Comparison of ENCODE assay signal across 8 cellular contexts in the genomic region with DNA sequence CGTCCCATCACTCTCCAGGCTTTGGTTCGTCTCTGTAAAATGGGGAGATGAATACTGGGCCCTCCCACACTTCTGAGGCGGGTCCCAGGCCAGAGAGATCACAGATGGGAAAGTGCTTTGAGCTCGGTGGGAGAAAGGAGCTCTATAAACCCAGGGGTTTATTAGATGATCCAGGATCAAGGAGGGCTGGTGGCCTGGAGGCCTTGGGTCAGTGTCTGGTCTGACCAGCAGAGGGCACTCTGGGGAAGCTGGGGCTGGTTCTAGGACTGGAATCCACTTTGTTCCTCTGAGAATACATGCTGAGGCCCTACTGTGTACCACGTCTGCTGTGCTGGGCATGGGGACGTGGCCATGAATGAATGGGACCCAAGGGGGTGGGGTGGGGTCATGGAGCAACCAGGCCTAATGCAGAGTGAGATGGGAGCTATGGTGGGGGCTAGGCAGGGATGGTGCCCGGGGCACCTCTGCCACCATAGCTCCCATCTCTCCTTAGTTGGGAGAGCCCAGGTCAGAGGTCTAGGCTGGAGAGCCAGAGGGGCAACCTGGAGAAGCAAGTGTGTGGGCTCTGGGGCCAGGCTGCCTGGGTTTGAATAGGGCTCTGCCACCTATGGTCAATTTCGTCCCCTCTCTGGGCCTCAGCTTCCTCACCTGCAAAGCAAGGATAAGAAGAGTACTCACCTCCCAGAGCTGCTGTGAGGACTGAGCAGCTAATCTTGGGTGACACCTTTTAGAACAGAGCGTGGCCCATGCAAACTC. TPM values are rescaled to one million over a fixed set of nuclear protein-coding genes. Genes with fewer than 3 reads are reported as not detected.
A peak's percentile ranks its signal among the peaks of the same experiment; 100 is the strongest.
DNase-seq lines count a peak whose midpoint lies in the region; ATAC-seq and TF ChIP-seq lines count a peak whose summit lies in the region.

No MANE protein-coding gene starts in this region.

- no peaks in the 10 kb centered on the region for H3K27me3 ChIP-seq in CD8-positive, alpha-beta memory T cell (ENCODE audit: insufficient read depth, low read length, poor library complexity, severe bottlenecking)

- peaks cover 0 to 1% of the 10 kb centered on the region in 2 donors for H3K27me3 Mint-ChIP-seq in CD8-positive, alpha-beta memory T cell
- no peaks in the 10 kb centered on the region for H3K27me3 Mint-ChIP-seq in activated naive CD8-positive, alpha-beta T cell treated with anti-CD3 and anti-CD28 coated beads for 36 hours

- no peaks in the 10 kb centered on the region for H3K9me3 ChIP-seq in CD8-positive, alpha-beta memory T cell (ENCODE audit: low read length)

- CTCF ChIA-PET in CD8-positive, alpha-beta memory T cell (lab: Charles Lee), result interaction anchor here (0.6 to 7.9 kb wide), 14 partner anchors 10 to 280 kb away, joined by 3 to 196 read pairs (median 5); a partner anchor contains a TSS

- intact Hi-C loops in left cardiac atrium (cut with DNase I), result loop anchor here in 1 of 2 donors (1.0 to 5.0 kb wide), 3 partner anchors 72 to 160 kb away; no protein-coding TSS in a partner anchor

- peak; percentile 67 for ATAC-seq in SK-N-SH treated with all-trans-retinoic acid at 6 μM for 48 hours
- peak in 1 of 2 donors; percentile 52 for ATAC-seq in left cardiac atrium
- no peak for ATAC-seq in GM18873 (IDR thresholded peaks at IDR 0.05; ENCODE audit: low FRiP score, unreplicated experiment)
- no peak for ATAC-seq in HG03139 (IDR thresholded peaks at IDR 0.05; ENCODE audit: unreplicated experiment)

- DNase-seq in CD8-positive, alpha-beta memory T cell, result peak; percentile 20 to 60 (median 42)
- DNase-seq in HFF-Myc (ENCODE audit: extremely low read depth, low read depth), result peak; percentile 36
- DNase-seq in activated naive CD8-positive, alpha-beta T cell treated with anti-CD3 and anti-CD28 coated beads for 36 hours, result peak; percentile 59
- DNase-seq in left cardiac atrium, result peak; percentile 75
- peak; percentile 24 for DNase-seq in smooth muscle cell of the brain vasculature (ENCODE audit: low read depth, low spot score)

- H3K9me3 Mint-ChIP-seq in CD8-positive, alpha-beta memory T cell, result no peaks in the 10 kb centered on the region
- H3K9me3 Mint-ChIP-seq in activated naive CD8-positive, alpha-beta T cell treated with anti-CD3 and anti-CD28 coated beads for 36 hours, result no peaks in the 10 kb centered on the region

- H3K4me1 ChIP-seq in CD8-positive, alpha-beta memory T cell (ENCODE audit: insufficient read depth, low read length), result peaks cover 12% of the 10 kb centered on the region

- H3K4me3 Mint-ChIP-seq in CD8-positive, alpha-beta memory T cell, result no peak overlapping the region
- H3K4me3 Mint-ChIP-seq in activated naive CD8-positive, alpha-beta T cell treated with anti-CD3 and anti-CD28 coated beads for 36 hours, result no peak overlapping the region

- TF ChIP-seq CTCF in HFF-Myc (IDR thresholded peaks at IDR 0.05; ENCODE audit: low read depth, low read length, missing control alignments), result peak; percentile 89

- H3K27ac Mint-ChIP-seq in CD8-positive, alpha-beta memory T cell, result peak overlapping the region in 2 of 8 donors; percentile 61 to 81
- no peak overlapping the region for H3K27ac Mint-ChIP-seq in activated naive CD8-positive, alpha-beta T cell treated with anti-CD3 and anti-CD28 coated beads for 36 hours

- POLR2A ChIA-PET in CD8-positive, alpha-beta memory T cell (lab: Charles Lee), result no interaction called here

- no peak overlapping the region for H3K27ac ChIP-seq in CD8-positive, alpha-beta memory T cell (ENCODE audit: low read depth, low read length)

- H3K36me3 Mint-ChIP-seq in CD8-positive, alpha-beta memory T cell, result no peaks in the 10 kb centered on the region
- H3K36me3 Mint-ChIP-seq in activated naive CD8-positive, alpha-beta T cell treated with anti-CD3 and anti-CD28 coated beads for 36 hours, result no peaks in the 10 kb centered on the region

- peaks cover 7 to 12% (median 10%) of the 10 kb centered on the region in 3 donors for H3K4me1 Mint-ChIP-seq in CD8-positive, alpha-beta memory T cell
- peaks cover 6% of the 10 kb centered on the region for H3K4me1 Mint-ChIP-seq in activated naive CD8-positive, alpha-beta T cell treated with anti-CD3 and anti-CD28 coated beads for 36 hours

- no peaks in the 10 kb centered on the region for H3K36me3 ChIP-seq in CD8-positive, alpha-beta memory T cell (ENCODE audit: insufficient read depth, low read length)

- H3K4me3 ChIP-seq in CD8-positive, alpha-beta memory T cell (ENCODE audit: low read length), result no peak overlapping the region
- H3K4me3 ChIP-seq in HFF-Myc (replicated peaks; ENCODE audit: low read depth, low read length), result no peak overlapping the region

TF ChIP-seq in SK-N-SH treated with all-trans-retinoic acid at 6 μM for 48 hours, 23 proteins besides CTCF, POLR2A, EP300 and RAD21 (continues in another document):
- TF ChIP-seq RARB (CRISPR knock-in tag; IDR thresholded peaks at IDR 0.05), result no peak
- no peak for TF ChIP-seq ZNF70 (CRISPR knock-in tag; IDR thresholded peaks at IDR 0.05)
- TF ChIP-seq ISL1 (CRISPR knock-in tag; IDR thresholded peaks at IDR 0.05), result no peak
- no peak for TF ChIP-seq ZC3H10 (CRISPR knock-in tag; IDR thresholded peaks at IDR 0.05)
- no peak for TF ChIP-seq TOX (CRISPR knock-in tag; IDR thresholded peaks at IDR 0.05; ENCODE audit: borderline replicate concordance)
- no peak for TF ChIP-seq ZFP30 (CRISPR knock-in tag; IDR thresholded peaks at IDR 0.05)
- no peak for TF ChIP-seq SNAI2 (CRISPR knock-in tag; IDR thresholded peaks at IDR 0.05)
- TF ChIP-seq, protein P1, sequence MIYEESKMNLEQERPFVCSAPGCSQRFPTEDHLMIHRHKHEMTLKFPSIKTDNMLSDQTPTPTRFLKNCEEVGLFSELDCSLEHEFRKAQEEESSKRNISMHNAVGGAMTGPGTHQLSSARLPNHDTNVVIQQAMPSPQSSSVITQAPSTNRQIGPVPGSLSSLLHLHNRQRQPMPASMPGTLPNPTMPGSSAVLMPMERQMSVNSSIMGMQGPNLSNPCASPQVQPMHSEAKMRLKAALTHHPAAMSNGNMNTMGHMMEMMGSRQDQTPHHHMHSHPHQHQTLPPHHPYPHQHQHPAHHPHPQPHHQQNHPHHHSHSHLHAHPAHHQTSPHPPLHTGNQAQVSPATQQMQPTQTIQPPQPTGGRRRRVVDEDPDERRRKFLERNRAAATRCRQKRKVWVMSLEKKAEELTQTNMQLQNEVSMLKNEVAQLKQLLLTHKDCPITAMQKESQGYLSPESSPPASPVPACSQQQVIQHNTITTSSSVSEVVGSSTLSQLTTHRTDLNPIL (CRISPR knock-in tag; IDR thresholded peaks at IDR 0.05; ENCODE audit: low read depth), result no peak
- TF ChIP-seq ARNTL (CRISPR knock-in tag; IDR thresholded peaks at IDR 0.05; ENCODE audit: borderline replicate concordance, low read depth), result no peak
- TF ChIP-seq, protein P2, sequence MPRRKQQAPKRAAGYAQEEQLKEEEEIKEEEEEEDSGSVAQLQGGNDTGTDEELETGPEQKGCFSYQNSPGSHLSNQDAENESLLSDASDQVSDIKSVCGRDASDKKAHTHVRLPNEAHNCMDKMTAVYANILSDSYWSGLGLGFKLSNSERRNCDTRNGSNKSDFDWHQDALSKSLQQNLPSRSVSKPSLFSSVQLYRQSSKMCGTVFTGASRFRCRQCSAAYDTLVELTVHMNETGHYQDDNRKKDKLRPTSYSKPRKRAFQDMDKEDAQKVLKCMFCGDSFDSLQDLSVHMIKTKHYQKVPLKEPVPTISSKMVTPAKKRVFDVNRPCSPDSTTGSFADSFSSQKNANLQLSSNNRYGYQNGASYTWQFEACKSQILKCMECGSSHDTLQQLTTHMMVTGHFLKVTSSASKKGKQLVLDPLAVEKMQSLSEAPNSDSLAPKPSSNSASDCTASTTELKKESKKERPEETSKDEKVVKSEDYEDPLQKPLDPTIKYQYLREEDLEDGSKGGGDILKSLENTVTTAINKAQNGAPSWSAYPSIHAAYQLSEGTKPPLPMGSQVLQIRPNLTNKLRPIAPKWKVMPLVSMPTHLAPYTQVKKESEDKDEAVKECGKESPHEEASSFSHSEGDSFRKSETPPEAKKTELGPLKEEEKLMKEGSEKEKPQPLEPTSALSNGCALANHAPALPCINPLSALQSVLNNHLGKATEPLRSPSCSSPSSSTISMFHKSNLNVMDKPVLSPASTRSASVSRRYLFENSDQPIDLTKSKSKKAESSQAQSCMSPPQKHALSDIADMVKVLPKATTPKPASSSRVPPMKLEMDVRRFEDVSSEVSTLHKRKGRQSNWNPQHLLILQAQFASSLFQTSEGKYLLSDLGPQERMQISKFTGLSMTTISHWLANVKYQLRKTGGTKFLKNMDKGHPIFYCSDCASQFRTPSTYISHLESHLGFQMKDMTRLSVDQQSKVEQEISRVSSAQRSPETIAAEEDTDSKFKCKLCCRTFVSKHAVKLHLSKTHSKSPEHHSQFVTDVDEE (CRISPR knock-in tag; IDR thresholded peaks at IDR 0.05), result no peak
- TF ChIP-seq CSDC2 (CRISPR knock-in tag; IDR thresholded peaks at IDR 0.05), result no peak
- TF ChIP-seq, protein P3, sequence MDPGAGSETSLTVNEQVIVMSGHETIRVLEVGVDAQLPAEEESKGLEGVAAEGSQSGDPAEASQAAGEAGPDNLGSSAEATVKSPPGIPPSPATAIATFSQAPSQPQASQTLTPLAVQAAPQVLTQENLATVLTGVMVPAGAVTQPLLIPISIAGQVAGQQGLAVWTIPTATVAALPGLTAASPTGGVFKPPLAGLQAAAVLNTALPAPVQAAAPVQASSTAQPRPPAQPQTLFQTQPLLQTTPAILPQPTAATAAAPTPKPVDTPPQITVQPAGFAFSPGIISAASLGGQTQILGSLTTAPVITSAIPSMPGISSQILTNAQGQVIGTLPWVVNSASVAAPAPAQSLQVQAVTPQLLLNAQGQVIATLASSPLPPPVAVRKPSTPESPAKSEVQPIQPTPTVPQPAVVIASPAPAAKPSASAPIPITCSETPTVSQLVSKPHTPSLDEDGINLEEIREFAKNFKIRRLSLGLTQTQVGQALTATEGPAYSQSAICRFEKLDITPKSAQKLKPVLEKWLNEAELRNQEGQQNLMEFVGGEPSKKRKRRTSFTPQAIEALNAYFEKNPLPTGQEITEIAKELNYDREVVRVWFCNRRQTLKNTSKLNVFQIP (CRISPR knock-in tag; IDR thresholded peaks at IDR 0.05; ENCODE audit: borderline replicate concordance, low read depth), result no peak

RNA-seq across cellular contexts. Expression of a gene that starts 9.0 kb away (rescaled TPM):
- total RNA-seq in CD8-positive, alpha-beta memory T cell, result under 1 TPM; 0.62 to 0.66 TPM
- polyA plus RNA-seq in CD8-positive, alpha-beta memory T cell, result not detected
- total RNA-seq in activated naive CD8-positive, alpha-beta T cell treated with anti-CD3 and anti-CD28 coated beads for 36 hours, result under 1 TPM; 0.34 to 0.45 TPM
- total RNA-seq in left cardiac atrium, result 1 to 10 TPM; 3.2 to 6.5 TPM

RNA-seq across cellular contexts. Expression of a gene that starts 38.9 kb away (rescaled TPM):
- total RNA-seq in CD8-positive, alpha-beta memory T cell, result not detected
- not detected for polyA plus RNA-seq in CD8-positive, alpha-beta memory T cell
- not detected for total RNA-seq in activated naive CD8-positive, alpha-beta T cell treated with anti-CD3 and anti-CD28 coated beads for 36 hours
- 1 to 10 TPM; 2.2 to 2.5 TPM for total RNA-seq in left cardiac atrium

Comparison
In these comparisons a context has a peak if more than half of its experiments do, and no peak if none do; other contexts are left out.
1. DNase-seq: peak in every context shown above with its lines; median percentile 75 in left cardiac atrium; 59 in activated naive CD8-positive, alpha-beta T cell treated with anti-CD3 and anti-CD28 coated beads for 36 hours; 42 in CD8-positive, alpha-beta memory T cell; 36 in HFF-Myc; 24 in smooth muscle cell of the brain vasculature.